In the genomic region with DNA sequence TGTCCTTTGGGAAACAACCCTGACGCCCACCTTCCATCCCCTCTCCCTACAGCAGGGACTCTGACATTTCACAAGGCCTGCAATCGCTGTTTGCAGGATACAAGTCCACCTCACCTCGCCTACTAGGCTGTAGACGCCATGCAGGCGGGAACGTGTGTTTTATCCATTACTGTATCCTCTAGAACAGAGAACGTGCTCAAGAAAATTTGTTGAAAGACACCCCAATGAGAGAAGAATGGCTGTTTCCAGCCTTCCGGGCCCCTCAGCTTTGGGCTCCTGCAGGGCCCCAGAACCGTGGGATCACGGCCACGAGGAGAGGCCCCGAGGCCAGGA, we compare ENCODE assay signal across 8 cellular contexts. TPM values are rescaled to one million over a fixed set of nuclear protein-coding genes. Genes with fewer than 3 reads are reported as not detected.
DNase-seq lines count a peak whose midpoint lies in the region; ATAC-seq and TF ChIP-seq lines count a peak whose summit lies in the region.

No MANE protein-coding gene starts in this region.

- peaks cover 12% of the 10 kb centered on the region for H3K4me1 Mint-ChIP-seq in progenitor cell of endocrine pancreas (ENCODE audit: low read depth)

- H3K4me3 Mint-ChIP-seq in progenitor cell of endocrine pancreas (ENCODE audit: low read depth), result no peak overlapping the region

- no peak overlapping the region for H3K27ac ChIP-seq in muscle layer of duodenum (ENCODE audit: low read length)

- H3K4me3 ChIP-seq in AG10803 (ENCODE audit: low read length), result peak overlapping the region; percentile 74
- H3K4me3 ChIP-seq in muscle layer of duodenum (ENCODE audit: low read depth in 1 of 2, low read length in 2 of 2), result peak overlapping the region; percentile 72 to 80

- peaks cover 16 to 51% of the 10 kb centered on the region in 2 donors for H3K4me1 ChIP-seq in muscle layer of duodenum (ENCODE audit: control insufficient read depth in 1 of 2, insufficient read depth in 2 of 2, low read length in 2 of 2)

- H3K27ac Mint-ChIP-seq in progenitor cell of endocrine pancreas, result no peak overlapping the region

- DNase-seq in AG10803 (ENCODE audit: low read depth), result no peak
- DNase-seq in KBM-7, result peak; percentile 49
- peak; percentile 35 for DNase-seq in cerebellar cortex (ENCODE audit: low spot score)
- no peak for DNase-seq in progenitor cell of endocrine pancreas (ENCODE audit: low spot score, unreplicated experiment)
- DNase-seq in putamen (ENCODE audit: low spot score), result no peak
- no peak for DNase-seq in NK-92 (lab: John Stamatoyannopoulos, UW; ENCODE audit: unreplicated experiment)

- H3K27me3 Mint-ChIP-seq in progenitor cell of endocrine pancreas, result peaks cover 57% of the 10 kb centered on the region

- no peaks in the 10 kb centered on the region for H3K9me3 ChIP-seq in muscle layer of duodenum (ENCODE audit: control insufficient read depth in 1 of 2, low read length in 2 of 2)

- no peak for ATAC-seq in GM21390 (IDR thresholded peaks at IDR 0.05; ENCODE audit: unreplicated experiment)

- TF ChIP-seq CTCF in AG10803 (conservative IDR thresholded peaks at IDR 0.05; ENCODE audit: low read length) (no peak), progenitor cell of endocrine pancreas (IDR thresholded peaks at IDR 0.05; ENCODE audit: unreplicated experiment) (no peak)

- peaks cover 16% of the 10 kb centered on the region for H3K36me3 Mint-ChIP-seq in progenitor cell of endocrine pancreas (ENCODE audit: insufficient read depth)

- H3K9me3 Mint-ChIP-seq in progenitor cell of endocrine pancreas (ENCODE audit: low read depth), result no peaks in the 10 kb centered on the region

- in situ Hi-C loops in KBM-7 (cut with MboI; ENCODE audit: low pct_unique_long_range_greater_than_20kb, low sequenced_read_pairs), result no loop called here

- H3K36me3 ChIP-seq in muscle layer of duodenum (ENCODE audit: control insufficient read depth in 1 of 2, insufficient read depth in 2 of 2, low read length in 2 of 2), result peaks cover 28 to 29% of the 10 kb centered on the region in 2 donors

- no peaks in the 10 kb centered on the region for H3K27me3 ChIP-seq in muscle layer of duodenum (ENCODE audit: low read depth, low read length)

RNA-seq across cellular contexts. Expression of gene TTYH2, which starts 1.5 kb away (rescaled TPM):
- 0.69 and 1.1 TPM in 2 replicates for total RNA-seq in progenitor cell of endocrine pancreas

RNA-seq across cellular contexts. Expression of gene RPL38, which starts 8.4 kb away (rescaled TPM):
- total RNA-seq in progenitor cell of endocrine pancreas, result 798 and 811 TPM in 2 replicates

Comparison
In these comparisons a context has a peak if more than half of its experiments do, and no peak if none do; other contexts are left out.
1. DNase-seq: peak in KBM-7 (single experiment) and cerebellar cortex (single experiment); none in AG10803 (single experiment), progenitor cell of endocrine pancreas (single experiment), putamen (single experiment) and NK-92 (single experiment).